Comparison of ENCODE assay signal across 1 cellular context in the genomic region with DNA sequence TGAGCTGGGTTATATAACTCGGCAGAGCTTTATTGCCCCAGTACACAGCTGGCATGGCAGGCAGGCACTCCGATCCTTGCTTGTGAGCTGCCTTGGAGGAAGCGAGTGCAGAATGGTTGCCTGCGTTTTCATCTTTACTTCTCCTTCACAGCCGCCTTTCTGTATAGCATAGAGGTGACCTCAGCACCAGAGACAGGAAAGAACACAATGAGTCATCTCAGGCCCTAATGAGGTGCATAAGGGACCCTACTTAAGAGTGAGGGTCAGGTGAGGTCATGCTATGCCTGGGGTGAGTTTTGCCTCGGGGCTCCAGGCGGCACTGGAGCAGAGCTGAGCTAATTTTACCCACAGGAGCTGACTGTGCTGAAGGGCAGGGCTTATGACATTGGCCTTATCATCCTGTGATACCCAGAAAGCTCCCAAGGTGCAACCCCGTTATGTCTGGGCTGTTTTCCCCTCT.
TF ChIP-seq lines count a peak whose summit lies in the region.

No MANE protein-coding gene starts in this region.

TF ChIP-seq in K562, 482 proteins besides CTCF, POLR2A, EP300 and RAD21:
- TF ChIP-seq ZNF57 (CRISPR knock-in tag; IDR thresholded peaks at IDR 0.05) (no peak), NCOA6 (IDR thresholded peaks at IDR 0.05) (no peak)
- TF ChIP-seq, protein P1, sequence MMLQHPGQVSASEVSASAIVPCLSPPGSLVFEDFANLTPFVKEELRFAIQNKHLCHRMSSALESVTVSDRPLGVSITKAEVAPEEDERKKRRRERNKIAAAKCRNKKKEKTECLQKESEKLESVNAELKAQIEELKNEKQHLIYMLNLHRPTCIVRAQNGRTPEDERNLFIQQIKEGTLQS (IDR thresholded peaks at IDR 0.05): 0 out of 2 replicates have a peak, but pooled peaks have one; percentile 23
- TF ChIP-seq, protein P1 (CRISPR knock-in tag; conservative IDR thresholded peaks at IDR 0.05): no peak
